1 cellular context compared by ENCODE assay signal in genomic region chr6:10743514-10743913, GRCh38.
TF ChIP-seq lines count a peak whose summit lies in the region.

No MANE protein-coding gene starts in this region.

TF ChIP-seq in K562, 482 proteins besides CTCF, POLR2A, EP300 and RAD21:
- TF ChIP-seq EHMT2 (IDR thresholded peaks at IDR 0.05) (0 out of 2 replicates have a peak, but pooled peaks have one; percentile 23), CREB3L1 (IDR thresholded peaks at IDR 0.05; ENCODE audit: borderline replicate concordance, low read depth) (no peak)
